8 cellular contexts compared by ENCODE assay signal in the genomic region with DNA sequence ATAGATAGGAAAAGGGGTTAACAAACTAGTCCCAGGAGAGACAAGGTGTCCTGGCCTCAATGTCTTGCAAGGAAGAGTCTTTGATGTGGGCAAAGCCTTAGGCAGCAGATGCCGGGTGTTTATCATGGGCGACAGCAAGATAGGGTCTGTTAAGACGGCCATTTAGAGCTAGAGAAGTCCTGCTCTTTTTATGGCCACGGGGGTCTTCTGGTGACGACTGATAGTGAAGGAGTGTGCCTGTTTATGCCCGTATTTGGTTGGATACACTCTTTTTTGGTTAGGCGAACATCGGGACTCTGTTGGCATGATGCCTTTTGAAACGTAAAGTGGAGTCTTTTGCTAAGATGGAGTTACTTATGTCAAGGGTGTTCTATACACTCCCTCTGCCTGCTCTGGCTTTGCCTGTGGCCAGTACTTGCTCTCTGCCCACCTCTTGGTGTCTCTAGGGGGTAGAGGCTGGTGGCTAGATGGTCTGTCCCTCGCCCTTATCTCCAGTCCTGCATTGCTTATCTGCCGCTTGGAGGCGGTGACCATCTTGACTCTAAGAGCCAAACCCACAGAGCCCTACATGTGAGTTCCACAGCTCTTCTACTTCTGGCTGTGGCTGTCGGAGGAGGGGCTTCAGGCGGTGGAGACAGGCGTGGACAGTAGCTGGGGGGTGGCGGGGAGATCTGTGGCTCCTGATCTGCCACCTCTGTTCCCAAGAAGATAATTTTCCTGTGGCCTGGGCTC. TPM values are rescaled to one million over a fixed set of nuclear protein-coding genes. Genes with fewer than 3 reads are reported as not detected.
DNase-seq lines count a peak whose midpoint lies in the region; ATAC-seq and TF ChIP-seq lines count a peak whose summit lies in the region.

No MANE protein-coding gene starts in this region.

- peak overlapping the region; percentile 98 for H3K4me3 Mint-ChIP-seq in neural crest cell

- DNase-seq in neural crest cell (ENCODE audit: low read depth, low spot score) (no peak), GOT3 (lab: John Stamatoyannopoulos, UW) (no peak), HCEC 1CT (no peak)
- DNase-seq in stimulated activated naive CD4-positive, alpha-beta T cell (lab: John Stamatoyannopoulos, UW): no peak

- H4K20me1 ChIP-seq in OCI-LY3 (ENCODE audit: insufficient read depth, low read length): no peaks in the 10 kb centered on the region

- TF ChIP-seq CTCF in C4-2B (conservative IDR thresholded peaks at IDR 0.05) (no peak), OCI-LY3 (IDR thresholded peaks at IDR 0.05; ENCODE audit: low read depth, low read length) (no peak), neural crest cell (conservative IDR thresholded peaks at IDR 0.05) (no peak)

- H3K27ac Mint-ChIP-seq in neural crest cell (ENCODE audit: unreplicated experiment): no peak overlapping the region

- peaks cover 8% of the 10 kb centered on the region for H3K79me2 ChIP-seq in OCI-LY3 (ENCODE audit: low read length)

- no peaks in the 10 kb centered on the region for H3K27me3 Mint-ChIP-seq in neural crest cell (ENCODE audit: low read depth)

- no peaks in the 10 kb centered on the region for H3K36me3 Mint-ChIP-seq in neural crest cell (ENCODE audit: low read depth)

- H3K27ac ChIP-seq in C4-2B: peak overlapping the region; percentile 57
- H3K27ac ChIP-seq in OCI-LY3 (ENCODE audit: low read length): no peak overlapping the region
- no peak overlapping the region for H3K27ac ChIP-seq in ectodermal cell (ENCODE audit: insufficient read depth, low read depth, low read length, poor library complexity, severe bottlenecking)

- H3K36me3 ChIP-seq in OCI-LY3 (replicated peaks; ENCODE audit: low read depth, low read length) (no peaks in the 10 kb centered on the region), ectodermal cell (ENCODE audit: control insufficient read depth, insufficient read depth, low read length) (no peaks in the 10 kb centered on the region)

- 95 to 96% methylated on average over 16 of the region's 16 CpGs for WGBS in ectodermal cell, 2 experiments

- peak overlapping the region; percentile 72 for H3K9ac ChIP-seq in OCI-LY3 (ENCODE audit: low read length)

- H3K4me2 ChIP-seq in OCI-LY3 (ENCODE audit: low read length): peak overlapping the region; percentile 72

- peaks cover 29% of the 10 kb centered on the region for H3K4me1 Mint-ChIP-seq in neural crest cell

- H2AFZ ChIP-seq in OCI-LY3 (ENCODE audit: low read depth, low read length): peak overlapping the region; percentile 85

- H3K27me3 ChIP-seq in OCI-LY3 (ENCODE audit: low read depth, low read length) (no peaks in the 10 kb centered on the region), ectodermal cell (ENCODE audit: control insufficient read depth, insufficient read depth, low read length, poor library complexity, severe bottlenecking) (no peaks in the 10 kb centered on the region)

- H3K9me3 Mint-ChIP-seq in neural crest cell: no peaks in the 10 kb centered on the region

- peaks cover 11% of the 10 kb centered on the region for H3K4me1 ChIP-seq in OCI-LY3 (ENCODE audit: low read length)
- no peaks in the 10 kb centered on the region for H3K4me1 ChIP-seq in ectodermal cell (ENCODE audit: control insufficient read depth, insufficient read depth, low read length)

- peak overlapping the region; percentile 85 for H3K4me3 ChIP-seq in OCI-LY3 (ENCODE audit: low read length)
- peak overlapping the region; percentile 70 for H3K4me3 ChIP-seq in ectodermal cell (ENCODE audit: insufficient read depth, low read depth, low read length)

- no peak for ATAC-seq in HG03045 (IDR thresholded peaks at IDR 0.05; ENCODE audit: unreplicated experiment)

- H3K9me3 ChIP-seq in OCI-LY3 (ENCODE audit: insufficient read depth, low read length) (no peaks in the 10 kb centered on the region), ectodermal cell (ENCODE audit: control insufficient read depth, low read length) (no peaks in the 10 kb centered on the region)

RNA-seq across cellular contexts. Expression of a gene that starts 55.8 kb away (rescaled TPM):
- 19.1 TPM for polyA plus RNA-seq in ectodermal cell (2013, experiment 1 of 4)
- 17.8 TPM for polyA plus RNA-seq in ectodermal cell (2013, experiment 2 of 4)
- polyA plus RNA-seq in ectodermal cell (2013, experiment 3 of 4): 14.9 TPM
- polyA plus RNA-seq in ectodermal cell (2013, experiment 4 of 4): 19.6 TPM
- total RNA-seq in neural crest cell: 27.9 and 28.1 TPM in 2 replicates
